Comparison of ENCODE assay signal across 8 cellular contexts in the genomic region with DNA sequence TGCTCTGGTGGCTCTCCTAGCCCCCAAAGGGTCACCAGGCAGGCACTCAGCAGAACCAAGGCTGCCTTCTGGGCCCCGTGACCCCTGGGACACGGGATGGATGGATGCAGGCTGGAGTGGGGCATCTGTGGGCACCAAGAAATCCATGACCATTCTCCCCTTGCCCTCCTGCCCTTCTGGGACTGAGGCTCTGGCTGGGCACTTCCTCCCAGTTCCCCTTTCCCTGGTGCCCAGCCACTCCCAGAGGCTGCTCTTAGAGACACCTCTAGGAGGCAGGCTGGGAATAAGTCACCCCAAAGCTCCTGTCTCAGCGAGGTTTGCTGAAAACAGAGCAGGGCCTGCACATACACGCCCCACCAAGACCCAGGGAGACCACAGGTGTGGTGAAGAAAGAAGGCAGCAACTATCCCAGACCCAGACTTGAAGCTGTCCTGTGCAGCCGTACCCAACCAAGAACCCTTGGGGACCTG. TPM values are rescaled to one million over a fixed set of nuclear protein-coding genes. Genes with fewer than 3 reads are reported as not detected.
DNase-seq lines count a peak whose midpoint lies in the region; ATAC-seq and TF ChIP-seq lines count a peak whose summit lies in the region.

No MANE protein-coding gene starts in this region.

- H3K36me3 ChIP-seq in SJSA1, result peaks cover 47% of the 10 kb centered on the region
- H3K36me3 ChIP-seq in esophagus (ENCODE audit: control insufficient read depth in 2 of 2, insufficient read depth in 2 of 2, low read length in 1 of 2), result peaks cover 4 to 14% of the 10 kb centered on the region in 2 donors
- H3K36me3 ChIP-seq in trophoblast cell (ENCODE audit: control insufficient read depth in 1 of 2, insufficient read depth in 2 of 2, low read length in 2 of 2), result no peaks in the 10 kb centered on the region

- H3K27ac Mint-ChIP-seq in osteocyte (ENCODE audit: unreplicated experiment), result peak overlapping the region; percentile 98

- H4K8ac ChIP-seq in trophoblast cell (ENCODE audit: low read depth, low read length), result no peak overlapping the region

- H3K18ac ChIP-seq in trophoblast cell (ENCODE audit: low read length), result no peak overlapping the region

- H2AK5ac ChIP-seq in trophoblast cell (ENCODE audit: low read length), result no peak overlapping the region

- no peaks in the 10 kb centered on the region for H3K9me3 Mint-ChIP-seq in osteocyte (ENCODE audit: unreplicated experiment)

- H2BK5ac ChIP-seq in trophoblast cell (ENCODE audit: low read depth, low read length, poor library complexity), result no peak overlapping the region

- peak overlapping the region; percentile 70 for H3K4me3 Mint-ChIP-seq in osteocyte (ENCODE audit: unreplicated experiment)

- H3K4me3 ChIP-seq in AG10803 (ENCODE audit: low read length), result peak overlapping the region; percentile 87
- H3K4me3 ChIP-seq in SJSA1, result peak overlapping the region; percentile 40
- H3K4me3 ChIP-seq in esophagus (ENCODE audit: low read depth in 1 of 2, low read length in 2 of 2), result peak overlapping the region; percentile 45 to 48
- no peak overlapping the region for H3K4me3 ChIP-seq in trophoblast cell (ENCODE audit: low read depth, low read length)

- no peaks in the 10 kb centered on the region for H3K27me3 ChIP-seq in SJSA1 (replicated peaks)
- H3K27me3 ChIP-seq in esophagus (ENCODE audit: control insufficient read depth in 1 of 2, insufficient read depth in 2 of 2, low read length in 2 of 2), result no peaks in the 10 kb centered on the region
- H3K27me3 ChIP-seq in trophoblast cell (ENCODE audit: insufficient read depth, low read length), result no peaks in the 10 kb centered on the region

- H3K23ac ChIP-seq in trophoblast cell (ENCODE audit: low read length), result no peak overlapping the region

- H3K27ac ChIP-seq in SJSA1 (peak overlapping the region; percentile 95), esophagus (ENCODE audit: low read depth in 2 of 2, low read length in 1 of 2) (peak overlapping the region; percentile 92 to 99), trophoblast cell (ENCODE audit: low read depth, low read length) (no peak overlapping the region)

- no peaks in the 10 kb centered on the region for H3K27me3 Mint-ChIP-seq in osteocyte (ENCODE audit: unreplicated experiment)

- no peak overlapping the region for H4K12ac ChIP-seq in trophoblast cell (ENCODE audit: low read depth, low read length)

- peaks cover 26% of the 10 kb centered on the region for H3K4me1 ChIP-seq in SJSA1 (replicated peaks)
- H3K4me1 ChIP-seq in esophagus (ENCODE audit: control insufficient read depth in 2 of 2, insufficient read depth in 2 of 2, low read length in 1 of 2), result peaks cover 12 to 16% of the 10 kb centered on the region in 2 donors
- peaks cover 0 to 3% of the 10 kb centered on the region in 2 experiments for H3K4me1 ChIP-seq in trophoblast cell (ENCODE audit: control insufficient read depth in 1 of 2, insufficient read depth in 2 of 2, low read length in 2 of 2)

- no peak overlapping the region for H3K9ac ChIP-seq in trophoblast cell (ENCODE audit: low read length)

- H3K4me1 Mint-ChIP-seq in osteocyte (ENCODE audit: unreplicated experiment), result peaks cover 27% of the 10 kb centered on the region

- no peak overlapping the region for H2BK12ac ChIP-seq in trophoblast cell (ENCODE audit: low read length)

- no peak overlapping the region for H3K14ac ChIP-seq in trophoblast cell (ENCODE audit: low read length)

- no peak for TF ChIP-seq POLR2A in GM18505 (IDR thresholded peaks at IDR 0.05; ENCODE audit: borderline replicate concordance, extremely low read depth, insufficient read depth, insufficient read length)

- H3K79me2 ChIP-seq in trophoblast cell (ENCODE audit: control insufficient read depth, insufficient read depth, low read length, poor library complexity), result no peaks in the 10 kb centered on the region

- H4K91ac ChIP-seq in trophoblast cell (ENCODE audit: low read depth, low read length), result no peak overlapping the region

- H3K4me2 ChIP-seq in trophoblast cell (ENCODE audit: low read length), result no peak overlapping the region

- no peaks in the 10 kb centered on the region for H3K79me1 ChIP-seq in trophoblast cell (ENCODE audit: low read length)

- H2AFZ ChIP-seq in trophoblast cell (ENCODE audit: insufficient read depth, low read length, poor library complexity), result no peak overlapping the region

- DNase-seq in AG10803 (ENCODE audit: low read depth) (peak; percentile 55), SJSA1 (ENCODE audit: low read depth in 1 of 2, low spot score in 2 of 2) (no peak), osteocyte (ENCODE audit: extremely low spot score, unreplicated experiment) (no peak), trophoblast cell (no peak), NCI-H774 (lab: John Stamatoyannopoulos, UW) (no peak)

- no peak overlapping the region for H2BK120ac ChIP-seq in trophoblast cell (ENCODE audit: insufficient read depth, low read length, poor library complexity)

- H3K9me3 ChIP-seq in SJSA1 (replicated peaks) (no peaks in the 10 kb centered on the region; the same call in 1 of the 2 replicates), esophagus (ENCODE audit: control insufficient read depth in 2 of 2, insufficient read depth in 1 of 2, low read depth in 1 of 2, low read length in 1 of 2) (no peaks in the 10 kb centered on the region), trophoblast cell (ENCODE audit: insufficient read depth, low read depth, low read length) (no peaks in the 10 kb centered on the region)

- no peak overlapping the region for H3K4ac ChIP-seq in trophoblast cell (ENCODE audit: low read depth, low read length)

- ATAC-seq in GM19438 (IDR thresholded peaks at IDR 0.05; ENCODE audit: low read depth, unreplicated experiment), result peak; percentile 21
- ATAC-seq in GM18505 (IDR thresholded peaks at IDR 0.05; ENCODE audit: unreplicated experiment), result no peak

- 16 to 49% methylated on average over 5 of the region's 5 CpGs for WGBS in esophagus, 2 donors
- WGBS in trophoblast cell (ENCODE audit: extremely low coverage, insufficient coverage, insufficient read length), result no CpG with 5 or more reads among the region's 5 CpGs

- peaks cover 8% of the 10 kb centered on the region for H3K36me3 Mint-ChIP-seq in osteocyte (ENCODE audit: unreplicated experiment)

- peak; percentile 41 for TF ChIP-seq CTCF in AG10803 (conservative IDR thresholded peaks at IDR 0.05; ENCODE audit: low read length)
- TF ChIP-seq CTCF in osteocyte (IDR thresholded peaks at IDR 0.05), result peak; percentile 17

RNA-seq across cellular contexts. Expression of a gene that starts 0.9 kb away (rescaled TPM):
- total RNA-seq in SJSA1 (2014; rRNA removed; shearing (Covaris generic)), result 46.6 and 49.2 TPM in 2 replicates
- 10 to 100 TPM; 18.5 to 28.3 TPM for polyA plus RNA-seq in esophagus
- 61.6 and 73.0 TPM in 2 replicates for total RNA-seq in osteocyte
- polyA plus RNA-seq in trophoblast cell (2013), result 0.07 and 0.08 TPM in 2 replicates

RNA-seq across cellular contexts. Expression of a gene that starts 10.8 kb away (rescaled TPM):
- not detected in 2 replicates for total RNA-seq in SJSA1 (2014; rRNA removed; shearing (Covaris generic))
- polyA plus RNA-seq in esophagus, result under 1 TPM in 1 of 2 donors, not detected in 1; 0.02 TPM
- total RNA-seq in osteocyte, result not detected in 2 replicates
- polyA plus RNA-seq in trophoblast cell (2013), result not detected in 2 replicates

RNA-seq across cellular contexts. Expression of a gene that starts 19.1 kb away (rescaled TPM):
- 0.53 and 1.2 TPM in 2 replicates for total RNA-seq in SJSA1 (2014; rRNA removed; shearing (Covaris generic))
- polyA plus RNA-seq in esophagus, result 10 to 100 TPM in 1 of 2 donors, 1 to 10 TPM in 1; 3.1 to 11.4 TPM
- 0.47 TPM in 1 of 2 replicates, not detected in the other for total RNA-seq in osteocyte
- not detected in 2 replicates for polyA plus RNA-seq in trophoblast cell (2013)

RNA-seq across cellular contexts. Expression of a gene that starts 42.3 kb away (rescaled TPM):
- total RNA-seq in SJSA1 (2014; rRNA removed; shearing (Covaris generic)), result 4.7 and 12.1 TPM in 2 replicates
- 1 to 10 TPM; 2.2 to 2.4 TPM for polyA plus RNA-seq in esophagus
- total RNA-seq in osteocyte, result 26.2 and 32.7 TPM in 2 replicates
- polyA plus RNA-seq in trophoblast cell (2013), result 8.8 and 10.8 TPM in 2 replicates
